13 cellular contexts compared by ENCODE assay signal in genomic region chr2:157486596-157487270, GRCh38. TPM values are rescaled to one million over a fixed set of nuclear protein-coding genes. Genes with fewer than 3 reads are reported as not detected.
DNase-seq lines count a peak whose midpoint lies in the region; TF ChIP-seq lines count a peak whose summit lies in the region.
"Had no signal": no experiment of that assay in that cellular context is flagged by ENCODE, and none has a peak within 500 bp of the region (broad histone marks: within the 10 kb centered on the region; RNA-seq: fewer than 3 reads in every experiment).

No MANE protein-coding gene starts in this region.

- H3K27ac ChIP-seq in esophagus muscularis mucosa (replicated peaks in 1 of 4) = no peak overlapping the region
- H3K27ac ChIP-seq: heart left ventricle, suprapubic skin had no signal

- peak; percentile 69 for DNase-seq in EL
- peak; percentile 54 for DNase-seq in HCEC 1CT
- DNase-seq in activated naive CD8-positive, alpha-beta T cell treated with anti-CD3 and anti-CD28 coated beads for 36 hours = no peak
- peak; percentile 36 for DNase-seq in kidney tubule cell (ENCODE audit: low spot score)
- no peak for DNase-seq in HK-2 (ENCODE audit: unreplicated experiment)
- no peak for DNase-seq in NCI-H748 treated with DMSO at 0.1 percent for 48 hours (lab: John Stamatoyannopoulos, UW)
- DNase-seq in esophagus muscularis mucosa (ENCODE audit: extremely low spot score) = no peak
- DNase-seq: activated CD8-positive, alpha-beta memory T cell treated with anti-CD3 and anti-CD28 coated beads for 24 hours; C1 segment of cervical spinal cord; heart left ventricle; NCI-H1105; stimulated activated CD4-positive, alpha-beta T cell treated with anti-CD3 and anti-CD28 coated beads, Interleukin-15, amount 100 ng/mL, for 24 hours had no signal

- H3K4me1 ChIP-seq in esophagus muscularis mucosa = no peaks in the 10 kb centered on the region
- H3K4me1 ChIP-seq: heart left ventricle, suprapubic skin had no signal

- H3K36me3 ChIP-seq in esophagus muscularis mucosa = no peaks in the 10 kb centered on the region
- H3K36me3 ChIP-seq: heart left ventricle, suprapubic skin had no signal

- no peaks in the 10 kb centered on the region for H3K9me3 ChIP-seq in esophagus muscularis mucosa
- H3K9me3 ChIP-seq: heart left ventricle, suprapubic skin had no signal

- no peak for TF ChIP-seq CTCF in esophagus muscularis mucosa (IDR thresholded peaks at IDR 0.05)

- no peaks in the 10 kb centered on the region for H3K27me3 Mint-ChIP-seq in activated naive CD8-positive, alpha-beta T cell treated with anti-CD3 and anti-CD28 coated beads for 36 hours

- TF ChIP-seq EP300 in esophagus muscularis mucosa (IDR thresholded peaks at IDR 0.05) = no peak

- H3K4me3 ChIP-seq in esophagus muscularis mucosa = no peak overlapping the region
- H3K4me3 ChIP-seq: heart left ventricle, suprapubic skin had no signal

- H3K27me3 ChIP-seq in esophagus muscularis mucosa = peaks cover 0 to 7% (median 0%) of the 10 kb centered on the region in 4 donors
- H3K27me3 ChIP-seq: heart left ventricle had no signal

- TF ChIP-seq POLR2A in esophagus muscularis mucosa (IDR thresholded peaks at IDR 0.05; ENCODE audit: low read depth) = no peak

- intact Hi-C loops in esophagus muscularis mucosa (cut with DNase I) = no loop called here

- H3K9me3 Mint-ChIP-seq in activated naive CD8-positive, alpha-beta T cell treated with anti-CD3 and anti-CD28 coated beads for 36 hours = peaks cover 3% of the 10 kb centered on the region

- H3K4me1 Mint-ChIP-seq in activated naive CD8-positive, alpha-beta T cell treated with anti-CD3 and anti-CD28 coated beads for 36 hours = peaks cover 76% of the 10 kb centered on the region

- peaks cover 13% of the 10 kb centered on the region for H3K36me3 Mint-ChIP-seq in activated naive CD8-positive, alpha-beta T cell treated with anti-CD3 and anti-CD28 coated beads for 36 hours

- WGBS in esophagus muscularis mucosa = 81% methylated on average over 4 of the region's 4 CpGs

- H3K27ac Mint-ChIP-seq in activated naive CD8-positive, alpha-beta T cell treated with anti-CD3 and anti-CD28 coated beads for 36 hours = peak overlapping the region; percentile 60

- H3K4me3 Mint-ChIP-seq in activated naive CD8-positive, alpha-beta T cell treated with anti-CD3 and anti-CD28 coated beads for 36 hours = peak overlapping the region; percentile 52

RNA-seq across cellular contexts. Expression of gene CYTIP, which starts 42.8 kb away (rescaled TPM):
- total RNA-seq in activated naive CD8-positive, alpha-beta T cell treated with anti-CD3 and anti-CD28 coated beads for 36 hours = 100 to 1,000 TPM; 302 to 304 TPM
- 10 to 100 TPM in 1 of 4 donors, 1 to 10 TPM in 3; 2.6 to 14.1 (median 3.4) TPM for total RNA-seq in esophagus muscularis mucosa

Comparison
In these comparisons a context has a peak if more than half of its experiments do, and no peak if none do; other contexts are left out.
1. DNase-seq: peak in EL (single experiment), HCEC 1CT (single experiment) and kidney tubule cell (single experiment); none in activated naive CD8-positive, alpha-beta T cell treated with anti-CD3 and anti-CD28 coated beads for 36 hours (single experiment), HK-2 (single experiment), NCI-H748 treated with DMSO at 0.1 percent for 48 hours (single experiment) and esophagus muscularis mucosa (single experiment).
2. RNA of gene CYTIP, which starts 42.8 kb away (total RNA-seq): 302 to 304 TPM in activated naive CD8-positive, alpha-beta T cell treated with anti-CD3 and anti-CD28 coated beads for 36 hours; 2.6 to 14.1 TPM in esophagus muscularis mucosa; every median in the first group is over 10 times any median in the second.